In the genomic region with DNA sequence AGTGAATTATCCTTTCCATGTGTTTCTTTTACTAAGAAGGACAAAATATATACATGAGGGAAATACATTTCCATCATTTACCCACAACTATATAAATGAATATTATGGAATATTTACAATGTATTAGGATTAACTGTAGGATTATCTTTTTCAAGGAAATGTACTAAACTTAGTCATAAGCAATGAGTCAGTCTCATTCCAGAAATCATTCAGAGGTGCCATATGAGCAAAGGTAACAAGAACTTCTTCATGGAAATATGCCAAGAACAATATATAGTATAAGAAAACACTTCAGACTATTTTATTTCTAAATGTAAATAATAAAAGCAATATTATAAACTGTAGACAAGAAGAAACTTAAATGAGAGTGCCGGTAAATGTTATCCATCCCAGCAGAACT, we compare ENCODE assay signal across 23 cellular contexts.
A peak's percentile ranks its signal among the peaks of the same experiment; 100 is the strongest.
DNase-seq lines count a peak whose midpoint lies in the region; ATAC-seq and TF ChIP-seq lines count a peak whose summit lies in the region.
"Had no signal": no experiment of that assay in that cellular context is flagged by ENCODE, and none has a peak within 500 bp of the region (broad histone marks: within the 10 kb centered on the region; RNA-seq: fewer than 3 reads in every experiment).

No MANE protein-coding gene starts in this region.

- H3K9ac ChIP-seq in GM23248: no peak overlapping the region

- intact Hi-C loops in transverse colon (cut with DNase I; ENCODE audit: low total_unique reads): no loop called here

- no peak overlapping the region for H3K4me2 ChIP-seq in GM23248 (ENCODE audit: unreplicated experiment)

- no peak overlapping the region for H3K27ac ChIP-seq in GM23248
- no peak overlapping the region for H3K27ac ChIP-seq in RWPE1
- H3K27ac ChIP-seq in transverse colon: no peak overlapping the region
- H3K27ac ChIP-seq: tibial nerve, WERI-Rb-1 had no signal

- in situ Hi-C loops in GM23248 (cut with MboI): no loop called here
- in situ Hi-C loops in transverse colon (cut with MboI; ENCODE audit: low pct_ligation_motif_present in 1 of 4, low pct_unique_long_range_greater_than_20kb in 1 of 4, low sequenced_read_pairs in 3 of 4): no loop called here

- POLR2A ChIA-PET in RWPE1 (lab: Yijun Ruan, JAX; ENCODE audit: low non-redundant PET): no interaction called here

- peaks cover 20% of the 10 kb centered on the region for H3F3A ChIP-seq in GM23248 (ENCODE audit: insufficient read depth)

- H3K36me3 ChIP-seq in GM23248 (ENCODE audit: low read depth) (no peaks in the 10 kb centered on the region), transverse colon (no peaks in the 10 kb centered on the region)
- H3K36me3 ChIP-seq: tibial nerve, WERI-Rb-1 had no signal

- no peaks in the 10 kb centered on the region for H3K79me2 ChIP-seq in GM23248 (ENCODE audit: insufficient read depth)

- DNase-seq in GM23248 (peak; percentile 53), RWPE1 (ENCODE audit: low spot score) (peak; percentile 68), kidney tubule cell (ENCODE audit: low spot score) (peak; percentile 82), EL (no peak), dedifferentiated amniotic fluid mesenchymal stem cell (ENCODE audit: extremely low spot score) (no peak), transverse colon (no peak), NOMO-1 treated with dmso at 0.1 percent for 144 hours (lab: John Stamatoyannopoulos, UW; ENCODE audit: unreplicated experiment) (no peak)
- DNase-seq: activated CD4-positive, alpha-beta T cell treated with anti-CD3 and anti-CD28 coated beads, Interleukin-2, amount 10 ng/mL, durations not matched to agents 7 days and 5 days; aorta; effector CD4-positive, alpha-beta T cell; HFFc6; hypothalamus; naive B cell; NCI-H1417 treated with DMSO at 0.1 percent for 48 hours; NCI-H2107; NCI-H510A treated with DMSO at 0.1 percent for 48 hours; NK-92 treated with Interleukin-12 subunit alpha and Interleukin-12 subunit beta, amount 100 ng/mL, for 24 hours; right cardiac atrium; RPMI8226; WERI-Rb-1 had no signal

- no peaks in the 10 kb centered on the region for H3K9me2 ChIP-seq in GM23248 (ENCODE audit: insufficient read depth)

- TF ChIP-seq POLR2A in transverse colon (IDR thresholded peaks at IDR 0.05): no peak

- TF ChIP-seq EP300 in transverse colon (IDR thresholded peaks at IDR 0.05; ENCODE audit: low read depth): no peak

- no peak for TF ChIP-seq CTCF in RWPE1 (conservative IDR thresholded peaks at IDR 0.05; ENCODE audit: low read depth)
- no peak for TF ChIP-seq CTCF in transverse colon (IDR thresholded peaks at IDR 0.05)

- 56 to 63% methylated on average over 1 of the region's 1 CpG for WGBS in GM23248 (ENCODE audit: low coverage in 1 of 2, low lambda C conversion rate in 2 of 2, missing lambda C conversion rate in 2 of 2), 2 experiments
- 69 to 79% methylated on average over 1 of the region's 1 CpG for WGBS in transverse colon (ENCODE audit: low coverage in 1 of 2), 2 donors

- no peaks in the 10 kb centered on the region for H3K27me3 ChIP-seq in GM23248 (replicated peaks; ENCODE audit: insufficient read depth)
- no peaks in the 10 kb centered on the region for H3K27me3 ChIP-seq in transverse colon
- H3K27me3 ChIP-seq: tibial nerve had no signal

- CTCF ChIA-PET in RWPE1 (lab: Yijun Ruan, JAX): no interaction called here

- H3K4me3 ChIP-seq in GM23248 (no peak overlapping the region), transverse colon (no peak overlapping the region)
- H3K4me3 ChIP-seq: tibial nerve had no signal

- H3K4me1 ChIP-seq in GM23248 (ENCODE audit: insufficient read depth) (peaks cover 24% of the 10 kb centered on the region), transverse colon (peaks cover 0 to 13% (median 10%) of the 10 kb centered on the region in 4 donors)

- H3K9me3 ChIP-seq in GM23248 (ENCODE audit: low read depth): no peaks in the 10 kb centered on the region
- no peaks in the 10 kb centered on the region for H3K9me3 ChIP-seq in transverse colon
- H3K9me3 ChIP-seq: tibial nerve had no signal

- no peak overlapping the region for H2AFZ ChIP-seq in GM23248

- no peaks in the 10 kb centered on the region for H4K20me1 ChIP-seq in GM23248 (ENCODE audit: insufficient read depth)

- peak; percentile 81 for ATAC-seq in esophagus mucosa
- ATAC-seq: activated naive CD4-positive, alpha-beta T cell treated with anti-CD3 and anti-CD28 coated beads, Interleukin-2, amount 50 U/mL, for 72 hours had no signal

Comparison
In these comparisons a context has a peak if more than half of its experiments do, and no peak if none do; other contexts are left out.
1. DNase-seq: peak in GM23248 (single experiment), RWPE1 (single experiment) and kidney tubule cell (single experiment); none in EL (single experiment), dedifferentiated amniotic fluid mesenchymal stem cell (single experiment), transverse colon (single experiment) and NOMO-1 treated with dmso at 0.1 percent for 144 hours (single experiment).